ENCODE assay signal across 9 cellular contexts in the genomic region with DNA sequence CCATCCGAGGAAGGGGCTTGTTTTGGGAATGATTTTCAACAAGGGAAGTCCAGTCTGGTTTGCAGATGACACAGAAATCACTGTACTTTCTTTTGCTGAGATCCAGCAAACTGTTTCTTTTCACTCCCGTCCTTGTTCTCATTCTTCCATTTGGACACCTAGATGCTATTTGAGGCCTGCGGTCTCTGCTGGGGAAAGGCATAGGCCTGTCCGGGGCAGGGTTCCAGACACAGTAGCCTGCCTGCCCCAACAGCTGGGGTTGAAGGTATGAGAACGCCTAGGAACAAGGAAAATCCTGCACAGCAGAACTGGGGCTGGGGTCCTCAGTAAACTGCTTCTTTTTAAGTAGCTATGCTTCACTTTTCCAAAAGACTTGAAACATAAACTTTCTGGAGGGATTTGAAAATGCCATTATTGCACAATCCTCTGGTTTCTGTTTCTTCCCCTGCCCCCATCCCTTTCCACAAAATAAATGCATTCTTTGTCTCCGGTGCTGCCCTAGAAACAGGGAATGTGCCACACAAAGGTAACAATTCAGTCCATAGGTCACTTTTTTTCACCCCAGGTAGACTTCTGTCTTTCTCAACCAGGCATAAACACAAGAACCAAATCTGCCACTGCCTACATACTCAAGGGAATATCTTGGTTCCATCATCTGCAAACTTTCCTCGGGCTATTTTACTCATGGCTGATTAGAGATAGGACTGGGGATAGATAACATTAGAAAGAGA.
DNase-seq lines count a peak whose midpoint lies in the region; ATAC-seq and TF ChIP-seq lines count a peak whose summit lies in the region.
"Had no signal": no experiment of that assay in that cellular context is flagged by ENCODE, and none has a peak within 500 bp of the region (broad histone marks: within the 10 kb centered on the region; RNA-seq: fewer than 3 reads in every experiment).

No MANE protein-coding gene starts in this region.

- H3K27ac Mint-ChIP-seq in progenitor cell of endocrine pancreas: peak overlapping the region; percentile 94

- H3K4me3 ChIP-seq in WI38 (ENCODE audit: low read depth, low read length): peak overlapping the region; percentile 25; the same call in 1 of the 2 replicates
- no peak overlapping the region for H3K4me3 ChIP-seq in MG63
- H3K4me3 ChIP-seq: adrenal gland had no signal

- no peaks in the 10 kb centered on the region for H3K27me3 Mint-ChIP-seq in progenitor cell of endocrine pancreas

- TF ChIP-seq CTCF in WI38 (IDR thresholded peaks at IDR 0.05; ENCODE audit: low read depth, low read length) (no peak), progenitor cell of endocrine pancreas (IDR thresholded peaks at IDR 0.05; ENCODE audit: unreplicated experiment) (no peak)

- no peaks in the 10 kb centered on the region for H3K36me3 ChIP-seq in MG63
- H3K36me3 ChIP-seq: adrenal gland had no signal

- peaks cover 61% of the 10 kb centered on the region for H3K4me1 Mint-ChIP-seq in progenitor cell of endocrine pancreas (ENCODE audit: low read depth)

- H3K9me3 ChIP-seq in MG63: no peaks in the 10 kb centered on the region
- H3K9me3 ChIP-seq: adrenal gland had no signal

- H3K9me3 Mint-ChIP-seq in progenitor cell of endocrine pancreas (ENCODE audit: low read depth): peaks cover 2% of the 10 kb centered on the region

- DNase-seq in EH (ENCODE audit: low read depth) (peak; percentile 54), left ventricle myocardium superior (no peak), progenitor cell of endocrine pancreas (ENCODE audit: low spot score, unreplicated experiment) (no peak), SHP77 treated with DMSO at 0.1 percent for 48 hours (lab: John Stamatoyannopoulos, UW) (no peak), MG63 (no peak)
- DNase-seq: adrenal gland had no signal

- peaks cover 5% of the 10 kb centered on the region for H3K36me3 Mint-ChIP-seq in progenitor cell of endocrine pancreas (ENCODE audit: insufficient read depth)

- intact Hi-C loops in left ventricle myocardium superior (cut with micrococcal nuclease): no loop called here

- H3K27me3 ChIP-seq in MG63: no peaks in the 10 kb centered on the region
- H3K27me3 ChIP-seq: adrenal gland had no signal

- ATAC-seq in left ventricle myocardium superior: peak; percentile 56
- no peak for ATAC-seq in HG02588 (IDR thresholded peaks at IDR 0.05; ENCODE audit: unreplicated experiment)
- ATAC-seq in HG02885 (IDR thresholded peaks at IDR 0.05; ENCODE audit: poor library complexity, unreplicated experiment): no peak

- no peak overlapping the region for H3K4me3 Mint-ChIP-seq in progenitor cell of endocrine pancreas (ENCODE audit: low read depth)
